Comparison of ENCODE assay signal across 1 cellular context in the genomic region with DNA sequence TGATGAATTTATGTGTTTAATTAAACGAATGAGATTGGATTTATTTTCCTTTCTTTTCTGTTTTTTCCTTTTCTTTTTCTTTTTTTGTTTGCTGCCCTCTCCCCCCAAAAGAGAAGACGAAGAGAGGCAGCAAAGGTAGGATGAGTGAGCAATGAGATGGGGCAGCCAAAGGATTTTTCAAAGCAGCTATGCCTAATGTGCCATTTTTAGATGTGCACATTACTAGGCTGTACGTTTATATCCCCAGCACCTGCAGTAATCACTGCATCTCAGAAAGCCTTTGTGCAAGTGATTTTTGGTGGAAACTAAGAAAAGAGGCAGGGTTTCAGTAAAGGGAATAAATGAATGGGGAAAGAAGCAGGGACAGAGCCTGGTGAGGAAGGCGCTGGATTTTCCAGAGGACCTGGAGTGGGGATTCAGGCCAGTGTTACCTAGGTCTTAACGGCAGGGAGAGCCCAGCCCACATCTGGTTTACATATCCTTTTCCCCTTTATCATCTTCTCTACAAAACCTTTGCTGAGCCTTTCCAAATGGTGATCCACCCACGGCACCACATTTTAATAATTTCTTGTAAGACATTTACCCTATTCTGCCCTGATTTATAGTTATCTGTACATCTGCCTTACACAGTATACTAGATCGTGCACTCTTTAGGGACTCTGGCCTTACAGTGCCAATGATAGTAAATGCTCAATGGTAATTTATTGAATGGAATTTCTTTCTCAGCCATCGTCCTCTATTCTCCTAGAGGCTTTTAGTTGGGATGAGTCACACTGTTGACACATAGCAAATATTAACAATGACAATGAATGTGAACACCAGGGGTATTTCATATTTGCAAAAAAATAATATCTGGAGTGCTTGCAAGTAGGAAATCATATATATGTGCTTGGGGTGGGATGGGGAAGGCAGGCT.
TF ChIP-seq lines count a peak whose summit lies in the region.

No MANE protein-coding gene starts in this region.

TF ChIP-seq in HepG2, 621 proteins besides CTCF, POLR2A, EP300 and RAD21 (continued from another document and continues in another):
- TF ChIP-seq, protein P1, sequence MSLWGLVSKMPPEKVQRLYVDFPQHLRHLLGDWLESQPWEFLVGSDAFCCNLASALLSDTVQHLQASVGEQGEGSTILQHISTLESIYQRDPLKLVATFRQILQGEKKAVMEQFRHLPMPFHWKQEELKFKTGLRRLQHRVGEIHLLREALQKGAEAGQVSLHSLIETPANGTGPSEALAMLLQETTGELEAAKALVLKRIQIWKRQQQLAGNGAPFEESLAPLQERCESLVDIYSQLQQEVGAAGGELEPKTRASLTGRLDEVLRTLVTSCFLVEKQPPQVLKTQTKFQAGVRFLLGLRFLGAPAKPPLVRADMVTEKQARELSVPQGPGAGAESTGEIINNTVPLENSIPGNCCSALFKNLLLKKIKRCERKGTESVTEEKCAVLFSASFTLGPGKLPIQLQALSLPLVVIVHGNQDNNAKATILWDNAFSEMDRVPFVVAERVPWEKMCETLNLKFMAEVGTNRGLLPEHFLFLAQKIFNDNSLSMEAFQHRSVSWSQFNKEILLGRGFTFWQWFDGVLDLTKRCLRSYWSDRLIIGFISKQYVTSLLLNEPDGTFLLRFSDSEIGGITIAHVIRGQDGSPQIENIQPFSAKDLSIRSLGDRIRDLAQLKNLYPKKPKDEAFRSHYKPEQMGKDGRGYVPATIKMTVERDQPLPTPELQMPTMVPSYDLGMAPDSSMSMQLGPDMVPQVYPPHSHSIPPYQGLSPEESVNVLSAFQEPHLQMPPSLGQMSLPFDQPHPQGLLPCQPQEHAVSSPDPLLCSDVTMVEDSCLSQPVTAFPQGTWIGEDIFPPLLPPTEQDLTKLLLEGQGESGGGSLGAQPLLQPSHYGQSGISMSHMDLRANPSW (CRISPR knock-in tag; IDR thresholded peaks at IDR 0.05; ENCODE audit: borderline replicate concordance), result no peak
- TF ChIP-seq CREB1 (IDR thresholded peaks at IDR 0.05) (no peak), CREB1 (CRISPR knock-in tag; IDR thresholded peaks at IDR 0.05) (no peak), AHR (CRISPR knock-in tag; IDR thresholded peaks at IDR 0.05) (no peak), FOSL1 (CRISPR knock-in tag; IDR thresholded peaks at IDR 0.05; ENCODE audit: borderline replicate concordance) (peak; percentile 59; the same call in 1 of the 2 replicates), ZNF557 (CRISPR knock-in tag; IDR thresholded peaks at IDR 0.05) (no peak), MYC (CRISPR knock-in tag; IDR thresholded peaks at IDR 0.05; ENCODE audit: borderline replicate concordance) (no peak), SIX1 (CRISPR knock-in tag; IDR thresholded peaks at IDR 0.05; ENCODE audit: borderline replicate concordance) (no peak), JUND (CRISPR knock-in tag; IDR thresholded peaks at IDR 0.05) (0 out of 2 replicates have a peak, but pooled peaks have one; percentile 22), ZNF446 (CRISPR knock-in tag; IDR thresholded peaks at IDR 0.05) (no peak), HIVEP1 (CRISPR knock-in tag; IDR thresholded peaks at IDR 0.05) (no peak), XBP1 (CRISPR knock-in tag; IDR thresholded peaks at IDR 0.05) (no peak), FOSL2 (CRISPR knock-in tag; IDR thresholded peaks at IDR 0.05) (peak; percentile 82), FOXA3 (CRISPR knock-in tag; IDR thresholded peaks at IDR 0.05) (peak; percentile 68), IRF2 (CRISPR knock-in tag; IDR thresholded peaks at IDR 0.05) (no peak), THAP11 (CRISPR knock-in tag; IDR thresholded peaks at IDR 0.05) (0 out of 2 replicates have a peak, but pooled peaks have one; percentile 27), NFIC (IDR thresholded peaks at IDR 0.05; ENCODE audit: low read length) (0 out of 2 replicates have a peak, but pooled peaks have one; percentile 16), MAFG (CRISPR knock-in tag; IDR thresholded peaks at IDR 0.05) (no peak), ZNF644 (CRISPR knock-in tag; IDR thresholded peaks at IDR 0.05; ENCODE audit: low read depth) (no peak), ZNF205 (CRISPR knock-in tag; IDR thresholded peaks at IDR 0.05) (no peak), GATAD2A (CRISPR knock-in tag; IDR thresholded peaks at IDR 0.05) (peak; percentile 71), ZBTB21 (CRISPR knock-in tag; IDR thresholded peaks at IDR 0.05) (no peak), U2AF1 (optimal IDR thresholded peaks at IDR 0.05; ENCODE audit: low read depth, low read length) (no peak), KDM5B (CRISPR knock-in tag; IDR thresholded peaks at IDR 0.05; ENCODE audit: borderline replicate concordance) (no peak), ZNF251 (CRISPR knock-in tag; IDR thresholded peaks at IDR 0.05) (no peak), ZC3H13 (CRISPR knock-in tag; IDR thresholded peaks at IDR 0.05) (no peak), ZNF75D (CRISPR knock-in tag; IDR thresholded peaks at IDR 0.05; ENCODE audit: borderline replicate concordance) (no peak), SOX13 (IDR thresholded peaks at IDR 0.05) (no peak), SOX13 (CRISPR knock-in tag; conservative IDR thresholded peaks at IDR 0.05 in 1 of 2, IDR thresholded peaks at IDR 0.05 in 1 of 2) (peak in 1 of 2 experiments; percentile 64; a peak in 2 of 4 replicates), ZKSCAN5 (CRISPR knock-in tag; IDR thresholded peaks at IDR 0.05) (no peak), NRL (CRISPR knock-in tag; IDR thresholded peaks at IDR 0.05; ENCODE audit: borderline replicate concordance) (no peak), YY1 (IDR thresholded peaks at IDR 0.05; ENCODE audit: insufficient read depth, insufficient replicate concordance, low read depth, low read length) (no peak), ZNF598 (CRISPR knock-in tag; IDR thresholded peaks at IDR 0.05; ENCODE audit: borderline replicate concordance) (no peak), RBM22 (optimal IDR thresholded peaks at IDR 0.05; ENCODE audit: low read length) (no peak), TBL1XR1 (IDR thresholded peaks at IDR 0.05; ENCODE audit: borderline replicate concordance, low read length, partially characterized antibody) (no peak), MIER2 (CRISPR knock-in tag; IDR thresholded peaks at IDR 0.05) (no peak), ZNF335 (CRISPR knock-in tag; IDR thresholded peaks at IDR 0.05) (no peak)
- TF ChIP-seq, protein P2, sequence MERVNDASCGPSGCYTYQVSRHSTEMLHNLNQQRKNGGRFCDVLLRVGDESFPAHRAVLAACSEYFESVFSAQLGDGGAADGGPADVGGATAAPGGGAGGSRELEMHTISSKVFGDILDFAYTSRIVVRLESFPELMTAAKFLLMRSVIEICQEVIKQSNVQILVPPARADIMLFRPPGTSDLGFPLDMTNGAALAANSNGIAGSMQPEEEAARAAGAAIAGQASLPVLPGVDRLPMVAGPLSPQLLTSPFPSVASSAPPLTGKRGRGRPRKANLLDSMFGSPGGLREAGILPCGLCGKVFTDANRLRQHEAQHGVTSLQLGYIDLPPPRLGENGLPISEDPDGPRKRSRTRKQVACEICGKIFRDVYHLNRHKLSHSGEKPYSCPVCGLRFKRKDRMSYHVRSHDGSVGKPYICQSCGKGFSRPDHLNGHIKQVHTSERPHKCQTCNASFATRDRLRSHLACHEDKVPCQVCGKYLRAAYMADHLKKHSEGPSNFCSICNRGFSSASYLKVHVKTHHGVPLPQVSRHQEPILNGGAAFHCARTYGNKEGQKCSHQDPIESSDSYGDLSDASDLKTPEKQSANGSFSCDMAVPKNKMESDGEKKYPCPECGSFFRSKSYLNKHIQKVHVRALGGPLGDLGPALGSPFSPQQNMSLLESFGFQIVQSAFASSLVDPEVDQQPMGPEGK (CRISPR knock-in tag; IDR thresholded peaks at IDR 0.05), result no peak
- TF ChIP-seq, protein P3, sequence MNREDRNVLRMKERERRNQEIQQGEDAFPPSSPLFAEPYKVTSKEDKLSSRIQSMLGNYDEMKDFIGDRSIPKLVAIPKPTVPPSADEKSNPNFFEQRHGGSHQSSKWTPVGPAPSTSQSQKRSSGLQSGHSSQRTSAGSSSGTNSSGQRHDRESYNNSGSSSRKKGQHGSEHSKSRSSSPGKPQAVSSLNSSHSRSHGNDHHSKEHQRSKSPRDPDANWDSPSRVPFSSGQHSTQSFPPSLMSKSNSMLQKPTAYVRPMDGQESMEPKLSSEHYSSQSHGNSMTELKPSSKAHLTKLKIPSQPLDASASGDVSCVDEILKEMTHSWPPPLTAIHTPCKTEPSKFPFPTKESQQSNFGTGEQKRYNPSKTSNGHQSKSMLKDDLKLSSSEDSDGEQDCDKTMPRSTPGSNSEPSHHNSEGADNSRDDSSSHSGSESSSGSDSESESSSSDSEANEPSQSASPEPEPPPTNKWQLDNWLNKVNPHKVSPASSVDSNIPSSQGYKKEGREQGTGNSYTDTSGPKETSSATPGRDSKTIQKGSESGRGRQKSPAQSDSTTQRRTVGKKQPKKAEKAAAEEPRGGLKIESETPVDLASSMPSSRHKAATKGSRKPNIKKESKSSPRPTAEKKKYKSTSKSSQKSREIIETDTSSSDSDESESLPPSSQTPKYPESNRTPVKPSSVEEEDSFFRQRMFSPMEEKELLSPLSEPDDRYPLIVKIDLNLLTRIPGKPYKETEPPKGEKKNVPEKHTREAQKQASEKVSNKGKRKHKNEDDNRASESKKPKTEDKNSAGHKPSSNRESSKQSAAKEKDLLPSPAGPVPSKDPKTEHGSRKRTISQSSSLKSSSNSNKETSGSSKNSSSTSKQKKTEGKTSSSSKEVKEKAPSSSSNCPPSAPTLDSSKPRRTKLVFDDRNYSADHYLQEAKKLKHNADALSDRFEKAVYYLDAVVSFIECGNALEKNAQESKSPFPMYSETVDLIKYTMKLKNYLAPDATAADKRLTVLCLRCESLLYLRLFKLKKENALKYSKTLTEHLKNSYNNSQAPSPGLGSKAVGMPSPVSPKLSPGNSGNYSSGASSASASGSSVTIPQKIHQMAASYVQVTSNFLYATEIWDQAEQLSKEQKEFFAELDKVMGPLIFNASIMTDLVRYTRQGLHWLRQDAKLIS (CRISPR knock-in tag; IDR thresholded peaks at IDR 0.05), result no peak
- TF ChIP-seq, protein P4, sequence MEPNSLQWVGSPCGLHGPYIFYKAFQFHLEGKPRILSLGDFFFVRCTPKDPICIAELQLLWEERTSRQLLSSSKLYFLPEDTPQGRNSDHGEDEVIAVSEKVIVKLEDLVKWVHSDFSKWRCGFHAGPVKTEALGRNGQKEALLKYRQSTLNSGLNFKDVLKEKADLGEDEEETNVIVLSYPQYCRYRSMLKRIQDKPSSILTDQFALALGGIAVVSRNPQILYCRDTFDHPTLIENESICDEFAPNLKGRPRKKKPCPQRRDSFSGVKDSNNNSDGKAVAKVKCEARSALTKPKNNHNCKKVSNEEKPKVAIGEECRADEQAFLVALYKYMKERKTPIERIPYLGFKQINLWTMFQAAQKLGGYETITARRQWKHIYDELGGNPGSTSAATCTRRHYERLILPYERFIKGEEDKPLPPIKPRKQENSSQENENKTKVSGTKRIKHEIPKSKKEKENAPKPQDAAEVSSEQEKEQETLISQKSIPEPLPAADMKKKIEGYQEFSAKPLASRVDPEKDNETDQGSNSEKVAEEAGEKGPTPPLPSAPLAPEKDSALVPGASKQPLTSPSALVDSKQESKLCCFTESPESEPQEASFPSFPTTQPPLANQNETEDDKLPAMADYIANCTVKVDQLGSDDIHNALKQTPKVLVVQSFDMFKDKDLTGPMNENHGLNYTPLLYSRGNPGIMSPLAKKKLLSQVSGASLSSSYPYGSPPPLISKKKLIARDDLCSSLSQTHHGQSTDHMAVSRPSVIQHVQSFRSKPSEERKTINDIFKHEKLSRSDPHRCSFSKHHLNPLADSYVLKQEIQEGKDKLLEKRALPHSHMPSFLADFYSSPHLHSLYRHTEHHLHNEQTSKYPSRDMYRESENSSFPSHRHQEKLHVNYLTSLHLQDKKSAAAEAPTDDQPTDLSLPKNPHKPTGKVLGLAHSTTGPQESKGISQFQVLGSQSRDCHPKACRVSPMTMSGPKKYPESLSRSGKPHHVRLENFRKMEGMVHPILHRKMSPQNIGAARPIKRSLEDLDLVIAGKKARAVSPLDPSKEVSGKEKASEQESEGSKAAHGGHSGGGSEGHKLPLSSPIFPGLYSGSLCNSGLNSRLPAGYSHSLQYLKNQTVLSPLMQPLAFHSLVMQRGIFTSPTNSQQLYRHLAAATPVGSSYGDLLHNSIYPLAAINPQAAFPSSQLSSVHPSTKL (CRISPR knock-in tag; IDR thresholded peaks at IDR 0.05), result peak; percentile 82
- TF ChIP-seq, protein P5, sequence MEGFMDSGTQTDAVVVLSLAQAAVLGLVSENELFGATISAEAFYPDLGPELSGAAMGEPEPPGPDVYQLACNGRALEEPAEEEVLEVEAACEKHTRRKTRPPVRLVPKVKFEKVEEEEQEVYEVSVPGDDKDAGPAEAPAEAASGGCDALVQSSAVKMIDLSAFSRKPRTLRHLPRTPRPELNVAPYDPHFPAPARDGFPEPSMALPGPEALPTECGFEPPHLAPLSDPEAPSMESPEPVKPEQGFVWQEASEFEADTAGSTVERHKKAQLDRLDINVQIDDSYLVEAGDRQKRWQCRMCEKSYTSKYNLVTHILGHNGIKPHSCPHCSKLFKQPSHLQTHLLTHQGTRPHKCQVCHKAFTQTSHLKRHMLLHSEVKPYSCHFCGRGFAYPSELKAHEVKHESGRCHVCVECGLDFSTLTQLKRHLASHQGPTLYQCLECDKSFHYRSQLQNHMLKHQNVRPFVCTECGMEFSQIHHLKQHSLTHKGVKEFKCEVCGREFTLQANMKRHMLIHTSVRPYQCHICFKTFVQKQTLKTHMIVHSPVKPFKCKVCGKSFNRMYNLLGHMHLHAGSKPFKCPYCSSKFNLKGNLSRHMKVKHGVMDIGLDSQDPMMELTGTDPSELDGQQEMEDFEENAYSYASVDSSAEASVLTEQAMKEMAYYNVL (CRISPR knock-in tag; IDR thresholded peaks at IDR 0.05; ENCODE audit: borderline replicate concordance), result no peak
- TF ChIP-seq, protein P6, sequence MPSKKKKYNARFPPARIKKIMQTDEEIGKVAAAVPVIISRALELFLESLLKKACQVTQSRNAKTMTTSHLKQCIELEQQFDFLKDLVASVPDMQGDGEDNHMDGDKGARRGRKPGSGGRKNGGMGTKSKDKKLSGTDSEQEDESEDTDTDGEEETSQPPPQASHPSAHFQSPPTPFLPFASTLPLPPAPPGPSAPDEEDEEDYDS (CRISPR knock-in tag; IDR thresholded peaks at IDR 0.05), result no peak
- TF ChIP-seq, protein P7, sequence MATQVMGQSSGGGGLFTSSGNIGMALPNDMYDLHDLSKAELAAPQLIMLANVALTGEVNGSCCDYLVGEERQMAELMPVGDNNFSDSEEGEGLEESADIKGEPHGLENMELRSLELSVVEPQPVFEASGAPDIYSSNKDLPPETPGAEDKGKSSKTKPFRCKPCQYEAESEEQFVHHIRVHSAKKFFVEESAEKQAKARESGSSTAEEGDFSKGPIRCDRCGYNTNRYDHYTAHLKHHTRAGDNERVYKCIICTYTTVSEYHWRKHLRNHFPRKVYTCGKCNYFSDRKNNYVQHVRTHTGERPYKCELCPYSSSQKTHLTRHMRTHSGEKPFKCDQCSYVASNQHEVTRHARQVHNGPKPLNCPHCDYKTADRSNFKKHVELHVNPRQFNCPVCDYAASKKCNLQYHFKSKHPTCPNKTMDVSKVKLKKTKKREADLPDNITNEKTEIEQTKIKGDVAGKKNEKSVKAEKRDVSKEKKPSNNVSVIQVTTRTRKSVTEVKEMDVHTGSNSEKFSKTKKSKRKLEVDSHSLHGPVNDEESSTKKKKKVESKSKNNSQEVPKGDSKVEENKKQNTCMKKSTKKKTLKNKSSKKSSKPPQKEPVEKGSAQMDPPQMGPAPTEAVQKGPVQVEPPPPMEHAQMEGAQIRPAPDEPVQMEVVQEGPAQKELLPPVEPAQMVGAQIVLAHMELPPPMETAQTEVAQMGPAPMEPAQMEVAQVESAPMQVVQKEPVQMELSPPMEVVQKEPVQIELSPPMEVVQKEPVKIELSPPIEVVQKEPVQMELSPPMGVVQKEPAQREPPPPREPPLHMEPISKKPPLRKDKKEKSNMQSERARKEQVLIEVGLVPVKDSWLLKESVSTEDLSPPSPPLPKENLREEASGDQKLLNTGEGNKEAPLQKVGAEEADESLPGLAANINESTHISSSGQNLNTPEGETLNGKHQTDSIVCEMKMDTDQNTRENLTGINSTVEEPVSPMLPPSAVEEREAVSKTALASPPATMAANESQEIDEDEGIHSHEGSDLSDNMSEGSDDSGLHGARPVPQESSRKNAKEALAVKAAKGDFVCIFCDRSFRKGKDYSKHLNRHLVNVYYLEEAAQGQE (IDR thresholded peaks at IDR 0.05; ENCODE audit: borderline replicate concordance in 1 of 2, low read depth in 1 of 2, low read length in 2 of 2), result no peak
